Comparison of ENCODE assay signal across 1 cellular context in genomic region chr3:119240582-119241434, GRCh38.
TF ChIP-seq lines count a peak whose summit lies in the region.

A gene with protein sequence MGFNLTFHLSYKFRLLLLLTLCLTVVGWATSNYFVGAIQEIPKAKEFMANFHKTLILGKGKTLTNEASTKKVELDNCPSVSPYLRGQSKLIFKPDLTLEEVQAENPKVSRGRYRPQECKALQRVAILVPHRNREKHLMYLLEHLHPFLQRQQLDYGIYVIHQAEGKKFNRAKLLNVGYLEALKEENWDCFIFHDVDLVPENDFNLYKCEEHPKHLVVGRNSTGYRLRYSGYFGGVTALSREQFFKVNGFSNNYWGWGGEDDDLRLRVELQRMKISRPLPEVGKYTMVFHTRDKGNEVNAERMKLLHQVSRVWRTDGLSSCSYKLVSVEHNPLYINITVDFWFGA (minus strand): TSS chr3:119240878. CDS start chr3:119230099, 10,779 bp downstream.

TF ChIP-seq in HepG2, 621 proteins besides CTCF, POLR2A, EP300 and RAD21 (continued from another document and continues in another):
- TF ChIP-seq ZNF766 (CRISPR knock-in tag; IDR thresholded peaks at IDR 0.05; ENCODE audit: borderline replicate concordance): 0 out of 2 replicates have a peak, but pooled peaks have one; percentile 44
- no peak for TF ChIP-seq ZNF317 (CRISPR knock-in tag; IDR thresholded peaks at IDR 0.05)
- TF ChIP-seq RARA (CRISPR knock-in tag; IDR thresholded peaks at IDR 0.05): no peak
- TF ChIP-seq SNAPC5 (CRISPR knock-in tag; IDR thresholded peaks at IDR 0.05; ENCODE audit: borderline replicate concordance): peak; percentile 56; the same call in 1 of the 2 replicates
- TF ChIP-seq, protein P1, sequence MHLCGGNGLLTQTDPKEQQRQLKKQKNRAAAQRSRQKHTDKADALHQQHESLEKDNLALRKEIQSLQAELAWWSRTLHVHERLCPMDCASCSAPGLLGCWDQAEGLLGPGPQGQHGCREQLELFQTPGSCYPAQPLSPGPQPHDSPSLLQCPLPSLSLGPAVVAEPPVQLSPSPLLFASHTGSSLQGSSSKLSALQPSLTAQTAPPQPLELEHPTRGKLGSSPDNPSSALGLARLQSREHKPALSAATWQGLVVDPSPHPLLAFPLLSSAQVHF (CRISPR knock-in tag; IDR thresholded peaks at IDR 0.05): no peak
- TF ChIP-seq E2F5 (CRISPR knock-in tag; conservative IDR thresholded peaks at IDR 0.05): no peak; the same call in 1 of the 2 replicates
- TF ChIP-seq TFDP1 (CRISPR knock-in tag; IDR thresholded peaks at IDR 0.05; ENCODE audit: borderline replicate concordance): peak; percentile 92
- no peak for TF ChIP-seq CEBPB (IDR thresholded peaks at IDR 0.05; ENCODE audit: borderline replicate concordance, low read depth, low read length)
- TF ChIP-seq ZFAT (CRISPR knock-in tag; conservative IDR thresholded peaks at IDR 0.05): no peak
- TF ChIP-seq BRD4 (CRISPR knock-in tag; IDR thresholded peaks at IDR 0.05): 0 out of 2 replicates have a peak, but pooled peaks have one; percentile 10
- TF ChIP-seq BRCA1 (CRISPR knock-in tag; IDR thresholded peaks at IDR 0.05): no peak
- TF ChIP-seq PHB2 (IDR thresholded peaks at IDR 0.05; ENCODE audit: partially characterized antibody): no peak
- TF ChIP-seq SYNCRIP (IDR thresholded peaks at IDR 0.05; ENCODE audit: insufficient read depth, low read depth, low read length): no peak
- no peak for TF ChIP-seq FOXP1 (IDR thresholded peaks at IDR 0.05)
- TF ChIP-seq FOXP1 (CRISPR knock-in tag; IDR thresholded peaks at IDR 0.05): no peak
- no peak for TF ChIP-seq NFIB (CRISPR knock-in tag; IDR thresholded peaks at IDR 0.05; ENCODE audit: borderline replicate concordance)
- 0 out of 2 replicates have a peak, but pooled peaks have one; percentile 42 for TF ChIP-seq ZNF383 (CRISPR knock-in tag; IDR thresholded peaks at IDR 0.05; ENCODE audit: borderline replicate concordance)
- 0 out of 2 replicates have a peak, but pooled peaks have one; percentile 50 for TF ChIP-seq ZNF75D (CRISPR knock-in tag; IDR thresholded peaks at IDR 0.05; ENCODE audit: borderline replicate concordance)
- no peak for TF ChIP-seq GATAD1 (CRISPR knock-in tag; IDR thresholded peaks at IDR 0.05)
- peak; percentile 22; the same call in 1 of the 2 replicates for TF ChIP-seq ZNF704 (CRISPR knock-in tag; IDR thresholded peaks at IDR 0.05; ENCODE audit: borderline replicate concordance)
- TF ChIP-seq TBX2 (CRISPR knock-in tag; IDR thresholded peaks at IDR 0.05; ENCODE audit: borderline replicate concordance): peak; percentile 45; the same call in 1 of the 2 replicates
- TF ChIP-seq SRSF4 (IDR thresholded peaks at IDR 0.05; ENCODE audit: low read depth, low read length, poor library complexity, severe bottlenecking): no peak
- TF ChIP-seq ZHX2 (IDR thresholded peaks at IDR 0.05; ENCODE audit: low read depth): no peak
- TF ChIP-seq ZHX2 (CRISPR knock-in tag; IDR thresholded peaks at IDR 0.05; ENCODE audit: borderline replicate concordance): 0 out of 2 replicates have a peak, but pooled peaks have one; percentile 28
- TF ChIP-seq, protein P2, sequence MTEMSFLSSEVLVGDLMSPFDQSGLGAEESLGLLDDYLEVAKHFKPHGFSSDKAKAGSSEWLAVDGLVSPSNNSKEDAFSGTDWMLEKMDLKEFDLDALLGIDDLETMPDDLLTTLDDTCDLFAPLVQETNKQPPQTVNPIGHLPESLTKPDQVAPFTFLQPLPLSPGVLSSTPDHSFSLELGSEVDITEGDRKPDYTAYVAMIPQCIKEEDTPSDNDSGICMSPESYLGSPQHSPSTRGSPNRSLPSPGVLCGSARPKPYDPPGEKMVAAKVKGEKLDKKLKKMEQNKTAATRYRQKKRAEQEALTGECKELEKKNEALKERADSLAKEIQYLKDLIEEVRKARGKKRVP (CRISPR knock-in tag; IDR thresholded peaks at IDR 0.05): peak in 1 of 2 experiments; percentile 36; a peak in 2 of 4 replicates
- TF ChIP-seq ISX (CRISPR knock-in tag; conservative IDR thresholded peaks at IDR 0.05): 0 out of 2 replicates have a peak, but pooled peaks have one; percentile 35
- TF ChIP-seq, protein P3, sequence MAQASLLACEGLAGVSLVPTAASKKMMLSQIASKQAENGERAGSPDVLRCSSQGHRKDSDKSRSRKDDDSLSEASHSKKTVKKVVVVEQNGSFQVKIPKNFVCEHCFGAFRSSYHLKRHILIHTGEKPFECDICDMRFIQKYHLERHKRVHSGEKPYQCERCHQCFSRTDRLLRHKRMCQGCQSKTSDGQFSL (CRISPR knock-in tag; IDR thresholded peaks at IDR 0.05): no peak
- TF ChIP-seq KIAA2018 (CRISPR knock-in tag; IDR thresholded peaks at IDR 0.05; ENCODE audit: borderline replicate concordance): no peak
- TF ChIP-seq, protein P4, sequence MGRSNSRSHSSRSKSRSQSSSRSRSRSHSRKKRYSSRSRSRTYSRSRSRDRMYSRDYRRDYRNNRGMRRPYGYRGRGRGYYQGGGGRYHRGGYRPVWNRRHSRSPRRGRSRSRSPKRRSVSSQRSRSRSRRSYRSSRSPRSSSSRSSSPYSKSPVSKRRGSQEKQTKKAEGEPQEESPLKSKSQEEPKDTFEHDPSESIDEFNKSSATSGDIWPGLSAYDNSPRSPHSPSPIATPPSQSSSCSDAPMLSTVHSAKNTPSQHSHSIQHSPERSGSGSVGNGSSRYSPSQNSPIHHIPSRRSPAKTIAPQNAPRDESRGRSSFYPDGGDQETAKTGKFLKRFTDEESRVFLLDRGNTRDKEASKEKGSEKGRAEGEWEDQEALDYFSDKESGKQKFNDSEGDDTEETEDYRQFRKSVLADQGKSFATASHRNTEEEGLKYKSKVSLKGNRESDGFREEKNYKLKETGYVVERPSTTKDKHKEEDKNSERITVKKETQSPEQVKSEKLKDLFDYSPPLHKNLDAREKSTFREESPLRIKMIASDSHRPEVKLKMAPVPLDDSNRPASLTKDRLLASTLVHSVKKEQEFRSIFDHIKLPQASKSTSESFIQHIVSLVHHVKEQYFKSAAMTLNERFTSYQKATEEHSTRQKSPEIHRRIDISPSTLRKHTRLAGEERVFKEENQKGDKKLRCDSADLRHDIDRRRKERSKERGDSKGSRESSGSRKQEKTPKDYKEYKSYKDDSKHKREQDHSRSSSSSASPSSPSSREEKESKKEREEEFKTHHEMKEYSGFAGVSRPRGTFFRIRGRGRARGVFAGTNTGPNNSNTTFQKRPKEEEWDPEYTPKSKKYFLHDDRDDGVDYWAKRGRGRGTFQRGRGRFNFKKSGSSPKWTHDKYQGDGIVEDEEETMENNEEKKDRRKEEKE (IDR thresholded peaks at IDR 0.05): no peak
- 0 out of 2 replicates have a peak, but pooled peaks have one; percentile 64 for TF ChIP-seq ZNF234 (CRISPR knock-in tag; conservative IDR thresholded peaks at IDR 0.05)
- TF ChIP-seq ZNF530 (CRISPR knock-in tag; IDR thresholded peaks at IDR 0.05; ENCODE audit: low read depth): no peak
